In genomic region chr22:32265882-32266767, GRCh38 we compare ENCODE assay signal across 8 cellular contexts. TPM values are rescaled to one million over a fixed set of nuclear protein-coding genes. Genes with fewer than 3 reads are reported as not detected.
DNase-seq lines count a peak whose midpoint lies in the region; ATAC-seq and TF ChIP-seq lines count a peak whose summit lies in the region.

No MANE protein-coding gene starts in this region.

- peak overlapping the region in 2 of 10 donors; percentile 15 to 45 for H3K4me3 Mint-ChIP-seq in naive thymus-derived CD8-positive, alpha-beta T cell

- no peak overlapping the region for H3K4me3 ChIP-seq in HL-60 (replicated peaks; ENCODE audit: insufficient read depth, low read length)

- DNase-seq in C1 segment of cervical spinal cord (lab: John Stamatoyannopoulos, UW) (peak in 9 of 14 donors; percentile 4 to 50 (median 17)), HL-60 (ENCODE audit: low read depth in 1 of 2, low spot score in 1 of 2) (peak; percentile 20 to 66), NOMO-1 treated with DMSO at 0.1 percent for 48 hours (lab: John Stamatoyannopoulos, UW; ENCODE audit: unreplicated experiment) (peak; percentile 65), epidermal melanocyte (ENCODE audit: insufficient read length, low spot score) (peak; percentile 71)
- peak; percentile 11 for DNase-seq in activated CD8-positive, alpha-beta memory T cell treated with anti-CD3 and anti-CD28 coated beads, Interleukin-2, amount 50 U/mL, for 1 hour (ENCODE audit: extremely low read depth)
- DNase-seq in naive thymus-derived CD8-positive, alpha-beta T cell: peak; percentile 29 to 81 (median 56)
- peak; percentile 41 to 55 for DNase-seq in stimulated activated CD8-positive, alpha-beta memory T cell treated with anti-CD3 and anti-CD28 coated beads, Interleukin-7, amount 100 ng/mL, for 48 hours (ENCODE audit: extremely low read depth in 1 of 2, low read depth in 1 of 2)

- TF ChIP-seq CTCF in HL-60 (IDR thresholded peaks at IDR 0.05; ENCODE audit: insufficient read depth, low read length): peak; percentile 56

- no peak overlapping the region for H3K27ac ChIP-seq in HL-60 (replicated peaks)

- H3K27ac Mint-ChIP-seq in naive thymus-derived CD8-positive, alpha-beta T cell: no peak overlapping the region

- no peaks in the 10 kb centered on the region for H3K27me3 ChIP-seq in HL-60 (ENCODE audit: insufficient read depth, poor library complexity, severe bottlenecking)

- peaks cover 4 to 8% (median 6%) of the 10 kb centered on the region in 4 donors for H3K4me1 Mint-ChIP-seq in naive thymus-derived CD8-positive, alpha-beta T cell

- POLR2A ChIA-PET in naive thymus-derived CD8-positive, alpha-beta T cell (lab: Charles Lee): no interaction called here

- peaks cover 4 to 12% (median 6%) of the 10 kb centered on the region in 5 donors for H3K27me3 Mint-ChIP-seq in naive thymus-derived CD8-positive, alpha-beta T cell

- H3K36me3 Mint-ChIP-seq in naive thymus-derived CD8-positive, alpha-beta T cell: no peaks in the 10 kb centered on the region

- H3K9me3 Mint-ChIP-seq in naive thymus-derived CD8-positive, alpha-beta T cell: no peaks in the 10 kb centered on the region

- ATAC-seq in naive thymus-derived CD8-positive, alpha-beta T cell: peak; percentile 62
- no peak for ATAC-seq in HG03097 (IDR thresholded peaks at IDR 0.05; ENCODE audit: low FRiP score, unreplicated experiment)

RNA-seq across cellular contexts. Expression of gene SLC5A4, which starts 11.0 kb away (rescaled TPM):
- not detected for total RNA-seq in naive thymus-derived CD8-positive, alpha-beta T cell
- polyA plus RNA-seq in naive thymus-derived CD8-positive, alpha-beta T cell: not detected

Comparison
In these comparisons a context has a peak if more than half of its experiments do, and no peak if none do; other contexts are left out.
1. DNase-seq: peak in every context shown above with its lines; median percentile 71 in epidermal melanocyte; 65 in NOMO-1 treated with DMSO at 0.1 percent for 48 hours; 56 in naive thymus-derived CD8-positive, alpha-beta T cell; 48 in stimulated activated CD8-positive, alpha-beta memory T cell treated with anti-CD3 and anti-CD28 coated beads, Interleukin-7, amount 100 ng/mL, for 48 hours; 43 in HL-60; 17 in C1 segment of cervical spinal cord; 11 in activated CD8-positive, alpha-beta memory T cell treated with anti-CD3 and anti-CD28 coated beads, Interleukin-2, amount 50 U/mL, for 1 hour.